In the genomic region with DNA sequence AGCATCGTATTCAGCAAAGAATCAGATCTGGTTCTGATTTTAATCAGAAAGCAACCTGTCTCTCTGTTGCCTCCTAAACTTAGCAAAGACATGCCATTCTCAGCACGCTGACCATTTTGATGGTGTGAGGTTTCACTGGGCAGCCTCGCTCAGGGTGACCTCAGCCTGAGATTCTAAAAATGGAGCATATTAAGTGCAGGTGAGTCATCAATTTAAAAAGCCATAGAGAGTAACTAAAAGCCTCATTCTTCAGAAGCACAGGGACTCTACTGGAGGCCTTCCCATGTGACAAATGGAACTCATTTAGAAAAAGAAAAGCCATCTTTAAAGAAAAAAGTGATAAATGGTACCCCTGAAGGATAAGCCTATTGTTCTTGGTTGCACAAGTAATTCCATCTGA, we compare ENCODE assay signal across 11 cellular contexts.
A peak's percentile ranks its signal among the peaks of the same experiment; 100 is the strongest.
DNase-seq lines count a peak whose midpoint lies in the region; ATAC-seq, FAIRE-seq and TF ChIP-seq lines count a peak whose summit lies in the region.
"Had no signal": no experiment of that assay in that cellular context is flagged by ENCODE, and none has a peak within 500 bp of the region (broad histone marks: within the 10 kb centered on the region; RNA-seq: fewer than 3 reads in every experiment).

No MANE protein-coding gene starts in this region.

- no peak for TF ChIP-seq POLR2A in H54 (IDR thresholded peaks at IDR 0.05; ENCODE audit: low read depth, low read length)

- in situ Hi-C loops in astrocyte of the cerebellum (cut with HindIII; ENCODE audit: low sequenced_read_pairs): no loop called here

- no peak for ATAC-seq in HG03469 (IDR thresholded peaks at IDR 0.05; ENCODE audit: unreplicated experiment)
- no peak for ATAC-seq in activated CD4-positive, alpha-beta T cell treated with anti-CD3 and anti-CD28 coated beads for 36 hours

- DNase-seq in A172 (ENCODE audit: low spot score) (peak; percentile 80), H54 (ENCODE audit: insufficient read length, low spot score) (no peak), astrocyte of the cerebellum (ENCODE audit: low read depth) (peak; percentile 71), iPS-NIHi11 (ENCODE audit: low spot score) (peak; percentile 40), NOMO-1 treated with DMSO at 0.1 percent for 48 hours (lab: John Stamatoyannopoulos, UW; ENCODE audit: unreplicated experiment) (no peak), BE2C (no peak)
- no peak for DNase-seq in activated CD4-positive, alpha-beta T cell treated with anti-CD3 and anti-CD28 coated beads for 36 hours
- DNase-seq: NCI-H526 treated with DMSO at 0.1 percent for 48 hours had no signal

- POLR2A ChIA-PET in activated CD4-positive, alpha-beta T cell treated with anti-CD3 and anti-CD28 coated beads for 36 hours (lab: Charles Lee): no interaction called here

- H3K4me1 Mint-ChIP-seq in activated CD4-positive, alpha-beta T cell treated with anti-CD3 and anti-CD28 coated beads for 36 hours: no peaks in the 10 kb centered on the region

- intact Hi-C loops in activated CD4-positive, alpha-beta T cell treated with anti-CD3 and anti-CD28 coated beads for 36 hours (cut with DNase I, micrococcal nuclease): no loop called here

- H3K27me3 ChIP-seq in BE2C: no peaks in the 10 kb centered on the region

- H3K4me1 ChIP-seq in BE2C: no peaks in the 10 kb centered on the region

- H3K27ac Mint-ChIP-seq in activated CD4-positive, alpha-beta T cell treated with anti-CD3 and anti-CD28 coated beads for 36 hours: no peak overlapping the region
- H3K27ac Mint-ChIP-seq: activated naive CD8-positive, alpha-beta T cell had no signal

- peaks cover 6% of the 10 kb centered on the region for H3K27me3 Mint-ChIP-seq in activated CD4-positive, alpha-beta T cell treated with anti-CD3 and anti-CD28 coated beads for 36 hours

- FAIRE-seq in H54 (lab: Jason Lieb, UNC): peak; percentile 76

- no peaks in the 10 kb centered on the region for H3K9me3 ChIP-seq in BE2C

- CTCF ChIA-PET in activated CD4-positive, alpha-beta T cell treated with anti-CD3 and anti-CD28 coated beads for 36 hours (lab: Charles Lee): no interaction called here

- no peak overlapping the region for H3K4me3 ChIP-seq in astrocyte of the cerebellum (ENCODE audit: low read depth, low read length)
- no peak overlapping the region for H3K4me3 ChIP-seq in BE2C (ENCODE audit: low read depth, low read length)

- TF ChIP-seq CTCF in astrocyte of the cerebellum (IDR thresholded peaks at IDR 0.05; ENCODE audit: low read depth, low read length, missing control alignments) (no peak), BE2C (IDR thresholded peaks at IDR 0.05; ENCODE audit: low read depth, low read length) (no peak)

- no peak overlapping the region for H3K4me3 Mint-ChIP-seq in activated CD4-positive, alpha-beta T cell treated with anti-CD3 and anti-CD28 coated beads for 36 hours
- H3K4me3 Mint-ChIP-seq: activated naive CD8-positive, alpha-beta T cell; neural crest cell had no signal

- H3K9me3 Mint-ChIP-seq in activated CD4-positive, alpha-beta T cell treated with anti-CD3 and anti-CD28 coated beads for 36 hours (ENCODE audit: low read depth): no peaks in the 10 kb centered on the region

- H3K36me3 Mint-ChIP-seq in activated CD4-positive, alpha-beta T cell treated with anti-CD3 and anti-CD28 coated beads for 36 hours (ENCODE audit: low read depth): no peaks in the 10 kb centered on the region
- H3K36me3 Mint-ChIP-seq: activated naive CD8-positive, alpha-beta T cell had no signal

- no peaks in the 10 kb centered on the region for H3K36me3 ChIP-seq in BE2C

Comparison
In these comparisons a context has a peak if more than half of its experiments do, and no peak if none do; other contexts are left out.
1. DNase-seq: peak in A172 (single experiment), astrocyte of the cerebellum (single experiment) and iPS-NIHi11 (single experiment); none in H54 (single experiment), NOMO-1 treated with DMSO at 0.1 percent for 48 hours (single experiment), activated CD4-positive, alpha-beta T cell treated with anti-CD3 and anti-CD28 coated beads for 36 hours (single experiment) and BE2C (single experiment).